ENCODE assay signal across 24 cellular contexts in genomic region chr5:122371511-122372151, GRCh38. TPM values are rescaled to one million over a fixed set of nuclear protein-coding genes. Genes with fewer than 3 reads are reported as not detected.
"Had no signal": no experiment of that assay in that cellular context is flagged by ENCODE, and none has a peak within 500 bp of the region (broad histone marks: within the 10 kb centered on the region; RNA-seq: fewer than 3 reads in every experiment).

No MANE protein-coding gene starts in this region.

- H3K9ac ChIP-seq: neural progenitor cell had no signal

- H3K4me3 Mint-ChIP-seq: activated CD8-positive, alpha-beta T cell treated with anti-CD3 and anti-CD28 coated beads for 36 hours; activated naive CD8-positive, alpha-beta T cell treated with anti-CD3 and anti-CD28 coated beads for 36 hours; activated T-helper 17 cell treated with anti-CD3 and anti-CD28 coated beads, Interleukin-2, amount 50 U/mL, for 72 hours; central memory CD8-positive, alpha-beta T cell; memory B cell; naive thymus-derived CD4-positive, alpha-beta T cell; neural progenitor cell; stimulated activated memory B cell treated with anti-CD40 and anti-IgM and Interleukin-4, amounts not matched to agents 10 μg/mL and 1 μg/mL and 100 μg/mL, for 72 hours had no signal

- DNase-seq: activated CD4-positive, alpha-beta T cell treated with anti-CD3 and anti-CD28 coated beads for 48 hours; activated CD4-positive, CD25-positive, alpha-beta regulatory T cell; activated CD8-positive, alpha-beta T cell treated with anti-CD3 and anti-CD28 coated beads for 36 hours; activated naive CD4-positive, alpha-beta T cell; activated naive CD8-positive, alpha-beta T cell treated with anti-CD3 and anti-CD28 coated beads for 36 hours; activated T-cell treated with anti-CD3 and anti-CD28 coated beads, Interleukin-2, amount 50 U/mL, for 1 hour; amygdala; brain microvascular endothelial cell; cortex of kidney; esophagus squamous epithelium; heart right ventricle; kidney glomerular epithelial cell; left ventricle myocardium superior; mucosa of descending colon; naive thymus-derived CD4-positive, alpha-beta T cell; spleen; stimulated activated CD4-positive, alpha-beta T cell treated with anti-CD3 and anti-CD28 coated beads, Interleukin-4, amount 100 ng/mL, for 4 hours; testis; upper lobe of left lung had no signal

- ATAC-seq: activated CD8-positive, alpha-beta T cell treated with anti-CD3 and anti-CD28 coated beads for 36 hours; activated T-helper 17 cell treated with anti-CD3 and anti-CD28 coated beads, Interleukin-2, amount 50 U/mL, for 72 hours; heart right ventricle; left ventricle myocardium superior; mucosa of descending colon; naive thymus-derived CD4-positive, alpha-beta T cell; stimulated activated memory B cell treated with anti-CD40 and anti-IgM and Interleukin-4, amounts not matched to agents 10 μg/mL and 1 μg/mL and 100 μg/mL, for 72 hours had no signal

- H3K4me1 ChIP-seq: neural progenitor cell, spleen, testis, upper lobe of left lung had no signal

- H3K9me3 Mint-ChIP-seq: activated CD8-positive, alpha-beta T cell treated with anti-CD3 and anti-CD28 coated beads for 36 hours; activated naive CD8-positive, alpha-beta T cell treated with anti-CD3 and anti-CD28 coated beads for 36 hours; central memory CD8-positive, alpha-beta T cell; memory B cell; neural progenitor cell; stimulated activated memory B cell treated with anti-CD40 and anti-IgM and Interleukin-4, amounts not matched to agents 10 μg/mL and 1 μg/mL and 100 μg/mL, for 72 hours had no signal

- H3K4me1 Mint-ChIP-seq: activated naive CD8-positive, alpha-beta T cell treated with anti-CD3 and anti-CD28 coated beads for 36 hours; activated T-helper 17 cell treated with anti-CD3 and anti-CD28 coated beads, Interleukin-2, amount 50 U/mL, for 72 hours; central memory CD8-positive, alpha-beta T cell; memory B cell; naive thymus-derived CD4-positive, alpha-beta T cell; neural progenitor cell; stimulated activated memory B cell treated with anti-CD40 and anti-IgM and Interleukin-4, amounts not matched to agents 10 μg/mL and 1 μg/mL and 100 μg/mL, for 72 hours had no signal

- H3K4me3 ChIP-seq: esophagus squamous epithelium, heart right ventricle, mucosa of descending colon, neural progenitor cell, spleen, testis, upper lobe of left lung had no signal

- H3K9me3 ChIP-seq: esophagus squamous epithelium, heart right ventricle, mucosa of descending colon, spleen, testis, upper lobe of left lung had no signal

- H3K36me3 Mint-ChIP-seq: activated naive CD8-positive, alpha-beta T cell treated with anti-CD3 and anti-CD28 coated beads for 36 hours; memory B cell; naive thymus-derived CD4-positive, alpha-beta T cell; neural progenitor cell; stimulated activated memory B cell treated with anti-CD40 and anti-IgM and Interleukin-4, amounts not matched to agents 10 μg/mL and 1 μg/mL and 100 μg/mL, for 72 hours had no signal

- H3K27me3 ChIP-seq: brain microvascular endothelial cell, esophagus squamous epithelium, heart right ventricle, neural progenitor cell, spleen, testis, upper lobe of left lung had no signal

- H2AFZ ChIP-seq: neural progenitor cell had no signal

- H3K27ac Mint-ChIP-seq: activated CD8-positive, alpha-beta T cell treated with anti-CD3 and anti-CD28 coated beads for 36 hours; activated naive CD8-positive, alpha-beta T cell treated with anti-CD3 and anti-CD28 coated beads for 36 hours; activated T-helper 17 cell treated with anti-CD3 and anti-CD28 coated beads, Interleukin-2, amount 50 U/mL, for 72 hours; memory B cell; naive thymus-derived CD4-positive, alpha-beta T cell; neural progenitor cell; stimulated activated memory B cell treated with anti-CD40 and anti-IgM and Interleukin-4, amounts not matched to agents 10 μg/mL and 1 μg/mL and 100 μg/mL, for 72 hours had no signal

- H3K4me2 ChIP-seq: neural progenitor cell had no signal

- H3K27ac ChIP-seq: brain microvascular endothelial cell, esophagus squamous epithelium, heart right ventricle, neural progenitor cell, spleen, testis, upper lobe of left lung had no signal

- H3K27me3 Mint-ChIP-seq: activated CD8-positive, alpha-beta T cell treated with anti-CD3 and anti-CD28 coated beads for 36 hours; activated naive CD8-positive, alpha-beta T cell treated with anti-CD3 and anti-CD28 coated beads for 36 hours; activated T-helper 17 cell treated with anti-CD3 and anti-CD28 coated beads, Interleukin-2, amount 50 U/mL, for 72 hours; central memory CD8-positive, alpha-beta T cell; memory B cell; naive thymus-derived CD4-positive, alpha-beta T cell had no signal

- H3K36me3 ChIP-seq: brain microvascular endothelial cell, esophagus squamous epithelium, heart right ventricle, neural progenitor cell, spleen, upper lobe of left lung had no signal

RNA-seq across cellular contexts. Expression of gene SNCAIP, which starts 59.6 kb away (rescaled TPM):
- total RNA-seq: activated CD8-positive, alpha-beta T cell treated with anti-CD3 and anti-CD28 coated beads for 36 hours; activated naive CD8-positive, alpha-beta T cell treated with anti-CD3 and anti-CD28 coated beads for 36 hours; activated T-helper 17 cell treated with anti-CD3 and anti-CD28 coated beads, Interleukin-2, amount 50 U/mL, for 72 hours had no signal
- polyA plus RNA-seq: naive thymus-derived CD4-positive, alpha-beta T cell had no signal
